Comparison of ENCODE assay signal across 21 cellular contexts in genomic region chr7:82317760-82318159, GRCh38.
DNase-seq lines count a peak whose midpoint lies in the region; TF ChIP-seq lines count a peak whose summit lies in the region.
"Had no signal": no experiment of that assay in that cellular context is flagged by ENCODE, and none has a peak within 500 bp of the region (broad histone marks: within the 10 kb centered on the region; RNA-seq: fewer than 3 reads in every experiment).

No MANE protein-coding gene starts in this region.

- no peaks in the 10 kb centered on the region for H4K20me1 ChIP-seq in MM.1S (ENCODE audit: insufficient read depth, low read length)
- H4K20me1 ChIP-seq: BLaER1 treated with 17β-estradiol and CSF1 and Interleukin-3, amounts not matched to agents 10 nM and 100 nM had no signal

- CTCF ChIA-PET in RWPE1 (lab: Yijun Ruan, JAX), result no interaction called here

- H3K9me3 Mint-ChIP-seq in nephron, result no peaks in the 10 kb centered on the region

- no peaks in the 10 kb centered on the region for H3K9me2 ChIP-seq in MM.1S (replicated peaks; ENCODE audit: insufficient read depth, low read length)

- no peaks in the 10 kb centered on the region for H3K9me3 ChIP-seq in adipocyte (ENCODE audit: control insufficient read depth, low read length)
- no peaks in the 10 kb centered on the region for H3K9me3 ChIP-seq in skeletal muscle tissue (ENCODE audit: control insufficient read depth in 3 of 3, low read length in 3 of 3)
- H3K9me3 ChIP-seq in MM.1S (replicated peaks; ENCODE audit: insufficient read depth, low read length), result no peaks in the 10 kb centered on the region
- H3K9me3 ChIP-seq: Caco-2 had no signal

- peak overlapping the region; percentile 81 to 94 (median 86) for H3K27ac Mint-ChIP-seq in nephron
- H3K27ac Mint-ChIP-seq: CD4-positive, alpha-beta memory T cell had no signal

- TF ChIP-seq CTCF in nephron (IDR thresholded peaks at IDR 0.05; ENCODE audit: unreplicated experiment in 3 of 3) (no peak), MM.1S (IDR thresholded peaks at IDR 0.05; ENCODE audit: low read length) (no peak), RWPE1 (conservative IDR thresholded peaks at IDR 0.05; ENCODE audit: low read depth) (no peak)

- H3K36me3 Mint-ChIP-seq in nephron (ENCODE audit: low read depth), result peaks cover 6% of the 10 kb centered on the region
- H3K36me3 Mint-ChIP-seq: CD4-positive, alpha-beta memory T cell had no signal

- H2AFZ ChIP-seq in MM.1S (ENCODE audit: low read length), result no peak overlapping the region

- H3K36me3 ChIP-seq in adipocyte (ENCODE audit: control insufficient read depth, insufficient read depth, low read length, severe bottlenecking) (no peaks in the 10 kb centered on the region), skeletal muscle tissue (ENCODE audit: control insufficient read depth in 3 of 3, insufficient read depth in 3 of 3, low read length in 3 of 3) (no peaks in the 10 kb centered on the region), MM.1S (replicated peaks; ENCODE audit: insufficient read depth, low read length) (no peaks in the 10 kb centered on the region)
- H3K36me3 ChIP-seq: BLaER1 treated with 17β-estradiol and CSF1 and Interleukin-3, amounts not matched to agents 10 nM and 100 nM had no signal

- H3K4me2 ChIP-seq in MM.1S (ENCODE audit: low read depth, low read length), result no peak overlapping the region
- H3K4me2 ChIP-seq: BLaER1 treated with 17β-estradiol and CSF1 and Interleukin-3, amounts not matched to agents 10 nM and 100 nM; KMS-11 had no signal

- H3F3A ChIP-seq in MM.1S (ENCODE audit: insufficient read depth, low read length), result no peaks in the 10 kb centered on the region; the same call in 1 of the 2 replicates

- DNase-seq in DMS 273 (lab: John Stamatoyannopoulos, UW; ENCODE audit: unreplicated experiment) (peak; percentile 50), DMS 273 treated with DMSO at 0.1 percent for 48 hours (lab: John Stamatoyannopoulos, UW) (no peak), adipocyte (ENCODE audit: low read depth) (no peak), MM.1S (no peak), RWPE1 (ENCODE audit: low spot score) (no peak)
- DNase-seq in stimulated activated CD4-positive, alpha-beta T cell treated with anti-CD3 and anti-CD28 coated beads, Interleukin-2, amount 100 ng/mL, for 48 hours, result no peak
- DNase-seq: ACHN; Caco-2; CD4-positive, alpha-beta memory T cell; IMR-90; MV-4-11; NCI-H1105 treated with DMSO at 0.1 percent for 48 hours; NCI-H1694 treated with DMSO at 0.1 percent for 48 hours; NCI-H510A; NCI-H748 treated with DMSO at 0.1 percent for 48 hours; SIG-M5 had no signal

- H3K9ac ChIP-seq in adipocyte (ENCODE audit: low read length), result no peak overlapping the region
- H3K9ac ChIP-seq in skeletal muscle tissue (ENCODE audit: low read depth in 1 of 3, low read length in 3 of 3), result peak overlapping the region in 1 of 3 donors; percentile 70
- H3K9ac ChIP-seq in MM.1S (ENCODE audit: low read length), result no peak overlapping the region
- H3K9ac ChIP-seq: BLaER1 treated with 17β-estradiol and CSF1 and Interleukin-3, amounts not matched to agents 10 nM and 100 nM; KMS-11 had no signal

- POLR2A ChIA-PET in RWPE1 (lab: Yijun Ruan, JAX; ENCODE audit: low non-redundant PET), result no interaction called here

- H3K27me3 ChIP-seq in adipocyte (replicated peaks; ENCODE audit: control insufficient read depth, insufficient read depth, low read length) (no peaks in the 10 kb centered on the region), skeletal muscle tissue (ENCODE audit: control insufficient read depth in 3 of 3, insufficient read depth in 3 of 3, low read length in 3 of 3) (no peaks in the 10 kb centered on the region), MM.1S (replicated peaks; ENCODE audit: insufficient read depth, low read length) (no peaks in the 10 kb centered on the region)
- H3K27me3 ChIP-seq: BLaER1 treated with 17β-estradiol and CSF1 and Interleukin-3, amounts not matched to agents 10 nM and 100 nM had no signal

- H3K27me3 Mint-ChIP-seq in nephron (ENCODE audit: low read depth), result no peaks in the 10 kb centered on the region
- H3K27me3 Mint-ChIP-seq: CD4-positive, alpha-beta memory T cell had no signal

- H3K4me1 Mint-ChIP-seq in nephron, result peaks cover 51% of the 10 kb centered on the region
- H3K4me1 Mint-ChIP-seq: CD4-positive, alpha-beta memory T cell had no signal

- H3K4me1 ChIP-seq in adipocyte (ENCODE audit: control insufficient read depth, insufficient read depth, low read length) (peaks cover 19% of the 10 kb centered on the region), skeletal muscle tissue (ENCODE audit: control insufficient read depth in 3 of 3, insufficient read depth in 3 of 3, low read length in 3 of 3) (peaks cover 12 to 30% (median 23%) of the 10 kb centered on the region in 3 donors), MM.1S (ENCODE audit: low read length) (no peaks in the 10 kb centered on the region)
- H3K4me1 ChIP-seq: BLaER1 treated with 17β-estradiol and CSF1 and Interleukin-3, amounts not matched to agents 10 nM and 100 nM; Caco-2 had no signal

- no peaks in the 10 kb centered on the region for H3K79me2 ChIP-seq in MM.1S (ENCODE audit: low read length)

- H3K27ac ChIP-seq in skeletal muscle tissue (ENCODE audit: low read depth, low read length) (peak overlapping the region; percentile 73), MM.1S (ENCODE audit: low read length) (no peak overlapping the region), RWPE1 (no peak overlapping the region)
- H3K27ac ChIP-seq: 22Rv1; BLaER1 treated with 17β-estradiol and CSF1 and Interleukin-3, amounts not matched to agents 10 nM and 100 nM; KMS-11 had no signal

- H3K4me3 Mint-ChIP-seq in nephron, result no peak overlapping the region
- H3K4me3 Mint-ChIP-seq: CD4-positive, alpha-beta memory T cell had no signal

- peak overlapping the region; percentile 29 for H3K4me3 ChIP-seq in adipocyte (ENCODE audit: low read length)
- no peak overlapping the region for H3K4me3 ChIP-seq in skeletal muscle tissue (ENCODE audit: low read length in 3 of 3)
- H3K4me3 ChIP-seq in MM.1S (ENCODE audit: low read length), result no peak overlapping the region
- H3K4me3 ChIP-seq: BLaER1 treated with 17β-estradiol and CSF1 and Interleukin-3, amounts not matched to agents 10 nM and 100 nM had no signal
